In the genomic region with DNA sequence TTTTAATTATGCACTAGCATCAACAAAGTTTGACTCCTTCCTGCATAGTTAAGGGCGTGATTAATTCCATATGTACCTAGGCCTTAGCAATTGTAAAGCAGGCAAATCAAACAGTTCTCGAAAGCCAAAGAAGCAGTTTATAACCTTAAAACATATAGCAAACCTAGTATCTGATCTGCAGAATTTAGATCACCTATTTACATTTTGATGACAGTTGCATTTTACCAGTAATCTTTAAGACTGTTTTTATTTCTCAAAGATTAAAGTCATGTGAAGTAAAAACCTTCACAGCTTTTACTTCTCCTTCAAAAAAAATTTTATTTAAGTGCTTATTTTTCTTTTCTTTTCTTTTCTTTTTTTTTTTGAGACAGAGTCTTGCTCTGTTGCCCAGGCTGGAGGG, we compare ENCODE assay signal across 8 cellular contexts.
"Had no signal": no experiment of that assay in that cellular context is flagged by ENCODE, and none has a peak within 500 bp of the region (broad histone marks: within the 10 kb centered on the region; RNA-seq: fewer than 3 reads in every experiment).

No MANE protein-coding gene starts in this region.

- DNase-seq: GDM1, GF-D8 had no signal

- H3K4me3 ChIP-seq: GM12878 had no signal

- ATAC-seq: GM12878 had no signal

- FAIRE-seq: G401.6, GM12878, GM12891, GM12892, GM18507, GM19239 had no signal
